In genomic region chr5:148831590-148832565, GRCh38 we compare ENCODE assay signal across 8 cellular contexts. TPM values are rescaled to one million over a fixed set of nuclear protein-coding genes. Genes with fewer than 3 reads are reported as not detected.
DNase-seq lines count a peak whose midpoint lies in the region; ATAC-seq and FAIRE-seq lines count a peak whose summit lies in the region.

No MANE protein-coding gene starts in this region.

- WGBS in esophagus, 2 donors, result 68 to 71% methylated on average over 8 of the region's 8 CpGs

- peak overlapping the region; percentile 8 to 84 (median 70); a peak in 17 of 20 replicates for H3K4me3 ChIP-seq in BLaER1 treated with 17β-estradiol and CSF1 and Interleukin-3, amounts not matched to agents 10 nM and 100 nM
- no peak overlapping the region for H3K4me3 ChIP-seq in esophagus (ENCODE audit: low read depth in 1 of 2, low read length in 2 of 2)

- ATAC-seq in GM21360 (IDR thresholded peaks at IDR 0.05; ENCODE audit: unreplicated experiment), result peak; percentile 93
- ATAC-seq in HG03521 (IDR thresholded peaks at IDR 0.05; ENCODE audit: unreplicated experiment), result peak; percentile 80

- H3K9me3 ChIP-seq in BLaER1 treated with 17β-estradiol and CSF1 and Interleukin-3, amounts not matched to agents 10 nM and 100 nM (replicated peaks in 1 of 11), result no peaks in the 10 kb centered on the region
- no peaks in the 10 kb centered on the region for H3K9me3 ChIP-seq in esophagus (ENCODE audit: control insufficient read depth in 2 of 2, insufficient read depth in 1 of 2, low read depth in 1 of 2, low read length in 1 of 2)

- H3K9ac ChIP-seq in BLaER1 treated with 17β-estradiol and CSF1 and Interleukin-3, amounts not matched to agents 10 nM and 100 nM, result peak overlapping the region; percentile 37 to 88 (median 65)

- DNase-seq in NCI-H187 treated with DMSO at 0.1 percent for 48 hours (lab: John Stamatoyannopoulos, UW), result no peak
- DNase-seq in NCI-H2107 (lab: John Stamatoyannopoulos, UW), result no peak
- DNase-seq in DMS 273 (lab: John Stamatoyannopoulos, UW; ENCODE audit: unreplicated experiment), result no peak
- no peak for DNase-seq in urothelium cell line (ENCODE audit: low spot score)

- H3K27ac ChIP-seq in BLaER1 treated with 17β-estradiol and CSF1 and Interleukin-3, amounts not matched to agents 10 nM and 100 nM, result peak overlapping the region; percentile 51 to 91 (median 77)
- peak overlapping the region; percentile 8 to 31 for H3K27ac ChIP-seq in esophagus (ENCODE audit: low read depth in 2 of 2, low read length in 1 of 2)

- peaks cover 0 to 99% (median 15%) of the 10 kb centered on the region in 11 experiments; a peak in 14 of 22 replicates for H4K20me1 ChIP-seq in BLaER1 treated with 17β-estradiol and CSF1 and Interleukin-3, amounts not matched to agents 10 nM and 100 nM

- H3K4me1 ChIP-seq in BLaER1 treated with 17β-estradiol and CSF1 and Interleukin-3, amounts not matched to agents 10 nM and 100 nM, result peaks cover 79 to 100% (median 96%) of the 10 kb centered on the region in 10 experiments
- peaks cover 4 to 14% of the 10 kb centered on the region in 2 donors for H3K4me1 ChIP-seq in esophagus (ENCODE audit: control insufficient read depth in 2 of 2, insufficient read depth in 2 of 2, low read length in 1 of 2)

- no peak for FAIRE-seq in urothelium cell line (lab: Jason Lieb, UNC)

- peaks cover 0 to 61% (median 5%) of the 10 kb centered on the region in 11 experiments; a peak in 10 of 22 replicates for H3K36me3 ChIP-seq in BLaER1 treated with 17β-estradiol and CSF1 and Interleukin-3, amounts not matched to agents 10 nM and 100 nM
- no peaks in the 10 kb centered on the region for H3K36me3 ChIP-seq in esophagus (ENCODE audit: control insufficient read depth in 2 of 2, insufficient read depth in 2 of 2, low read length in 1 of 2)

- H3K4me2 ChIP-seq in BLaER1 treated with 17β-estradiol and CSF1 and Interleukin-3, amounts not matched to agents 10 nM and 100 nM, result peak overlapping the region; percentile 88 to 99 (median 97)

- H3K27me3 ChIP-seq in BLaER1 treated with 17β-estradiol and CSF1 and Interleukin-3, amounts not matched to agents 10 nM and 100 nM, result no peaks in the 10 kb centered on the region
- H3K27me3 ChIP-seq in esophagus (ENCODE audit: control insufficient read depth in 1 of 2, insufficient read depth in 2 of 2, low read length in 2 of 2), result no peaks in the 10 kb centered on the region

RNA-seq across cellular contexts. Expression of gene ADRB2, which starts 5.5 kb away (rescaled TPM):
- 1 to 10 TPM; 2.1 to 2.8 TPM for polyA plus RNA-seq in esophagus

Comparison
In these comparisons a context has a peak if more than half of its experiments do, and no peak if none do; other contexts are left out.
1. H3K4me3 ChIP-seq: peak in BLaER1 treated with 17β-estradiol and CSF1 and Interleukin-3, amounts not matched to agents 10 nM and 100 nM (10 of 10); none in esophagus (0 of 2).